Comparison of ENCODE assay signal across 8 cellular contexts in genomic region chr1:27960762-27961645, GRCh38. TPM values are rescaled to one million over a fixed set of nuclear protein-coding genes. Genes with fewer than 3 reads are reported as not detected.
DNase-seq lines count a peak whose midpoint lies in the region; ATAC-seq and TF ChIP-seq lines count a peak whose summit lies in the region.

No MANE protein-coding gene starts in this region.

- H2AFZ ChIP-seq in OCI-LY7 (ENCODE audit: low read length), result no peak overlapping the region

- no peaks in the 10 kb centered on the region for H3K79me2 ChIP-seq in OCI-LY7 (ENCODE audit: insufficient read depth, low read depth, low read length)

- no peaks in the 10 kb centered on the region for H3K36me3 ChIP-seq in OCI-LY7 (ENCODE audit: insufficient read depth, low read length)

- no peak overlapping the region for H3K27ac ChIP-seq in OCI-LY7 (ENCODE audit: low read depth, low read length, poor library complexity, severe bottlenecking)

- ATAC-seq in GM18511 (IDR thresholded peaks at IDR 0.05; ENCODE audit: unreplicated experiment) (no peak), GM19324 (IDR thresholded peaks at IDR 0.05; ENCODE audit: low FRiP score, unreplicated experiment) (no peak), GM18907 (IDR thresholded peaks at IDR 0.05; ENCODE audit: unreplicated experiment) (no peak)

- peaks cover 29% of the 10 kb centered on the region for H3K4me1 Mint-ChIP-seq in CD14-positive monocyte
- peaks cover 12% of the 10 kb centered on the region for H3K4me1 Mint-ChIP-seq in endothelial cell (ENCODE audit: unreplicated experiment)
- peaks cover 20% of the 10 kb centered on the region for H3K4me1 Mint-ChIP-seq in osteocyte (ENCODE audit: unreplicated experiment)

- peaks cover 0 to under 1% (median 0%) of the 10 kb centered on the region in 7 donors for H3K9me3 Mint-ChIP-seq in CD14-positive monocyte
- no peaks in the 10 kb centered on the region for H3K9me3 Mint-ChIP-seq in endothelial cell (ENCODE audit: unreplicated experiment)
- H3K9me3 Mint-ChIP-seq in osteocyte (ENCODE audit: unreplicated experiment), result no peaks in the 10 kb centered on the region

- H3K4me3 Mint-ChIP-seq in CD14-positive monocyte (peak overlapping the region; percentile 84 to 87), endothelial cell (ENCODE audit: unreplicated experiment) (peak overlapping the region; percentile 71), osteocyte (ENCODE audit: unreplicated experiment) (peak overlapping the region; percentile 74)

- H3K9me2 ChIP-seq in OCI-LY7 (ENCODE audit: insufficient read depth, low read length), result no peaks in the 10 kb centered on the region

- no peak overlapping the region for H3K4me3 ChIP-seq in OCI-LY7 (ENCODE audit: low read depth, low read length, poor library complexity, severe bottlenecking)

- intact Hi-C loops in CD14-positive monocyte (cut with micrococcal nuclease), result no loop called here
- intact Hi-C loops in OCI-LY7 (cut with micrococcal nuclease; ENCODE audit: unreplicated experiment), result no loop called here

- CTCF ChIA-PET in OCI-LY7 (lab: Charles Lee; ENCODE audit: unreplicated experiment), result no interaction called here

- H3K4me2 ChIP-seq in OCI-LY7 (ENCODE audit: low read length), result peak overlapping the region; percentile 79; the same call in 1 of the 2 replicates

- H3K36me3 Mint-ChIP-seq in CD14-positive monocyte, result peaks cover 29 to 35% of the 10 kb centered on the region in 2 donors
- H3K36me3 Mint-ChIP-seq in endothelial cell (ENCODE audit: low read depth, unreplicated experiment), result peaks cover 3% of the 10 kb centered on the region
- peaks cover 2% of the 10 kb centered on the region for H3K36me3 Mint-ChIP-seq in osteocyte (ENCODE audit: unreplicated experiment)

- POLR2A ChIA-PET in OCI-LY7 (lab: Charles Lee), result no interaction called here

- peak overlapping the region; percentile 59 to 87 (median 74) for H3K27ac Mint-ChIP-seq in CD14-positive monocyte
- no peak overlapping the region for H3K27ac Mint-ChIP-seq in endothelial cell (ENCODE audit: unreplicated experiment)
- peak overlapping the region; percentile 67 for H3K27ac Mint-ChIP-seq in osteocyte (ENCODE audit: unreplicated experiment)

- no peak for DNase-seq in CD14-positive monocyte (ENCODE audit: low spot score)
- no peak for DNase-seq in OCI-LY7 (ENCODE audit: low spot score)
- no peak for DNase-seq in endothelial cell (ENCODE audit: low spot score)
- no peak for DNase-seq in osteocyte (ENCODE audit: extremely low spot score, unreplicated experiment)
- DNase-seq in RPMI8226, result no peak

- BruUV-seq in OCI-LY7 (replicated peaks; lab: Mats Ljungman, UMichigan), result no TSS peak

- no peaks in the 10 kb centered on the region for H4K20me1 ChIP-seq in OCI-LY7 (ENCODE audit: insufficient read depth, low read length)

- no peak for TF ChIP-seq CTCF in CD14-positive monocyte (IDR thresholded peaks at IDR 0.05)
- TF ChIP-seq CTCF in OCI-LY7 (conservative IDR thresholded peaks at IDR 0.05; ENCODE audit: low read length), result no peak
- no peak for TF ChIP-seq CTCF in endothelial cell (IDR thresholded peaks at IDR 0.05; ENCODE audit: unreplicated experiment)
- no peak for TF ChIP-seq CTCF in osteocyte (IDR thresholded peaks at IDR 0.05)

- no peaks in the 10 kb centered on the region for H3K9me3 ChIP-seq in OCI-LY7 (ENCODE audit: low read length)

- peaks cover 0 to 2% (median 1%) of the 10 kb centered on the region in 3 donors for H3K27me3 Mint-ChIP-seq in CD14-positive monocyte (ENCODE audit: low read depth in 3 of 3)
- peaks cover 7% of the 10 kb centered on the region for H3K27me3 Mint-ChIP-seq in endothelial cell (ENCODE audit: unreplicated experiment)
- peaks cover 2% of the 10 kb centered on the region for H3K27me3 Mint-ChIP-seq in osteocyte (ENCODE audit: unreplicated experiment)

- H3K4me1 ChIP-seq in OCI-LY7 (ENCODE audit: insufficient read depth, low read length, poor library complexity, severe bottlenecking), result peaks cover 9% of the 10 kb centered on the region

RNA-seq across cellular contexts. Expression of gene XKR8, which starts 1.2 kb away (rescaled TPM):
- polyA plus RNA-seq in CD14-positive monocyte, result 10 to 100 TPM; 25.9 to 36.7 TPM
- total RNA-seq in OCI-LY7 (2014; rRNA removed; shearing (Covaris generic)), result 0.38 and 0.75 TPM in 2 replicates
- total RNA-seq in OCI-LY7 (2022) (0.70 and 2.3 TPM in 2 replicates), endothelial cell (ENCODE audit: unreplicated experiment) (20.1 TPM), osteocyte (3.8 and 3.9 TPM in 2 replicates)

RNA-seq across cellular contexts. Expression of gene SMPDL3B, which starts 26.2 kb away (rescaled TPM):
- polyA plus RNA-seq in CD14-positive monocyte, result under 1 TPM in 1 of 2 donors, not detected in 1; 0.13 TPM
- total RNA-seq in OCI-LY7 (2014; rRNA removed; shearing (Covaris generic)), result 0.19 and 0.39 TPM in 2 replicates
- total RNA-seq in OCI-LY7 (2022), result not detected in 2 replicates
- 3.3 TPM for total RNA-seq in endothelial cell (ENCODE audit: unreplicated experiment)
- total RNA-seq in osteocyte, result not detected in 2 replicates

RNA-seq across cellular contexts. Expression of gene RPA2, which starts 46.6 kb away (rescaled TPM):
- polyA plus RNA-seq in CD14-positive monocyte, result 100 to 1,000 TPM in 1 of 2 donors, 10 to 100 TPM in 1; 67.3 to 106 TPM
- total RNA-seq in OCI-LY7 (2014; rRNA removed; shearing (Covaris generic)), result 56.8 and 74.4 TPM in 2 replicates
- total RNA-seq in OCI-LY7 (2022), result 44.3 and 52.7 TPM in 2 replicates
- total RNA-seq in endothelial cell (ENCODE audit: unreplicated experiment), result 34.6 TPM
- total RNA-seq in osteocyte, result 20.4 and 21.3 TPM in 2 replicates
